In genomic region chr16:15096583-15096972, GRCh38 we compare ENCODE assay signal across 2 cellular contexts.
TF ChIP-seq lines count a peak whose summit lies in the region.
"Not testable (repeated sequence)": the region's sequence is repeated elsewhere in the genome, so short reads cannot be mapped to it uniquely, and the experiment has no call there.

No MANE protein-coding gene starts in this region.

TF ChIP-seq in K562, 482 proteins besides CTCF, POLR2A, EP300 and RAD21:
- TF ChIP-seq ZBTB33 (CRISPR knock-in tag; IDR thresholded peaks at IDR 0.05) = peak; percentile 73
TF ChIP-seq in K562: peak in this region for 1; not testable (repeated sequence) for 481.

TF ChIP-seq in HepG2, 621 proteins besides CTCF, POLR2A, EP300 and RAD21:
- TF ChIP-seq, protein P1, sequence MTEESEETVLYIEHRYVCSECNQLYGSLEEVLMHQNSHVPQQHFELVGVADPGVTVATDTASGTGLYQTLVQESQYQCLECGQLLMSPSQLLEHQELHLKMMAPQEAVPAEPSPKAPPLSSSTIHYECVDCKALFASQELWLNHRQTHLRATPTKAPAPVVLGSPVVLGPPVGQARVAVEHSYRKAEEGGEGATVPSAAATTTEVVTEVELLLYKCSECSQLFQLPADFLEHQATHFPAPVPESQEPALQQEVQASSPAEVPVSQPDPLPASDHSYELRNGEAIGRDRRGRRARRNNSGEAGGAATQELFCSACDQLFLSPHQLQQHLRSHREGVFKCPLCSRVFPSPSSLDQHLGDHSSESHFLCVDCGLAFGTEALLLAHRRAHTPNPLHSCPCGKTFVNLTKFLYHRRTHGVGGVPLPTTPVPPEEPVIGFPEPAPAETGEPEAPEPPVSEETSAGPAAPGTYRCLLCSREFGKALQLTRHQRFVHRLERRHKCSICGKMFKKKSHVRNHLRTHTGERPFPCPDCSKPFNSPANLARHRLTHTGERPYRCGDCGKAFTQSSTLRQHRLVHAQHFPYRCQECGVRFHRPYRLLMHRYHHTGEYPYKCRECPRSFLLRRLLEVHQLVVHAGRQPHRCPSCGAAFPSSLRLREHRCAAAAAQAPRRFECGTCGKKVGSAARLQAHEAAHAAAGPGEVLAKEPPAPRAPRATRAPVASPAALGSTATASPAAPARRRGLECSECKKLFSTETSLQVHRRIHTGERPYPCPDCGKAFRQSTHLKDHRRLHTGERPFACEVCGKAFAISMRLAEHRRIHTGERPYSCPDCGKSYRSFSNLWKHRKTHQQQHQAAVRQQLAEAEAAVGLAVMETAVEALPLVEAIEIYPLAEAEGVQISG (CRISPR knock-in tag; IDR thresholded peaks at IDR 0.05) = peak; percentile 28; the same call in 1 of the 2 replicates
- TF ChIP-seq ZBTB40 (IDR thresholded peaks at IDR 0.05) (peak; percentile 12; the same call in 1 of the 2 replicates), SOX6 (CRISPR knock-in tag; IDR thresholded peaks at IDR 0.05) (peak; percentile 16; the same call in 1 of the 2 replicates), SP4 (CRISPR knock-in tag; IDR thresholded peaks at IDR 0.05) (0 out of 2 replicates have a peak, but pooled peaks have one; percentile 1), CEBPG (CRISPR knock-in tag; IDR thresholded peaks at IDR 0.05) (0 out of 2 replicates have a peak, but pooled peaks have one; percentile 27), GATAD2A (CRISPR knock-in tag; IDR thresholded peaks at IDR 0.05) (peak; percentile 18; the same call in 1 of the 2 replicates), ZFP36L1 (CRISPR knock-in tag; IDR thresholded peaks at IDR 0.05) (0 out of 2 replicates have a peak, but pooled peaks have one; percentile 26), HNF1A (IDR thresholded peaks at IDR 0.05; ENCODE audit: low read depth) (0 out of 2 replicates have a peak, but pooled peaks have one; percentile 22), SAP130 (CRISPR knock-in tag; IDR thresholded peaks at IDR 0.05; ENCODE audit: low read depth) (0 out of 2 replicates have a peak, but pooled peaks have one; percentile 31)
- TF ChIP-seq ZBTB40 (CRISPR knock-in tag; IDR thresholded peaks at IDR 0.05); SOX6 (IDR thresholded peaks at IDR 0.05); HNF1A (CRISPR knock-in tag; IDR thresholded peaks at IDR 0.05; ENCODE audit: borderline replicate concordance): not testable (repeated sequence)
- TF ChIP-seq, protein P2, sequence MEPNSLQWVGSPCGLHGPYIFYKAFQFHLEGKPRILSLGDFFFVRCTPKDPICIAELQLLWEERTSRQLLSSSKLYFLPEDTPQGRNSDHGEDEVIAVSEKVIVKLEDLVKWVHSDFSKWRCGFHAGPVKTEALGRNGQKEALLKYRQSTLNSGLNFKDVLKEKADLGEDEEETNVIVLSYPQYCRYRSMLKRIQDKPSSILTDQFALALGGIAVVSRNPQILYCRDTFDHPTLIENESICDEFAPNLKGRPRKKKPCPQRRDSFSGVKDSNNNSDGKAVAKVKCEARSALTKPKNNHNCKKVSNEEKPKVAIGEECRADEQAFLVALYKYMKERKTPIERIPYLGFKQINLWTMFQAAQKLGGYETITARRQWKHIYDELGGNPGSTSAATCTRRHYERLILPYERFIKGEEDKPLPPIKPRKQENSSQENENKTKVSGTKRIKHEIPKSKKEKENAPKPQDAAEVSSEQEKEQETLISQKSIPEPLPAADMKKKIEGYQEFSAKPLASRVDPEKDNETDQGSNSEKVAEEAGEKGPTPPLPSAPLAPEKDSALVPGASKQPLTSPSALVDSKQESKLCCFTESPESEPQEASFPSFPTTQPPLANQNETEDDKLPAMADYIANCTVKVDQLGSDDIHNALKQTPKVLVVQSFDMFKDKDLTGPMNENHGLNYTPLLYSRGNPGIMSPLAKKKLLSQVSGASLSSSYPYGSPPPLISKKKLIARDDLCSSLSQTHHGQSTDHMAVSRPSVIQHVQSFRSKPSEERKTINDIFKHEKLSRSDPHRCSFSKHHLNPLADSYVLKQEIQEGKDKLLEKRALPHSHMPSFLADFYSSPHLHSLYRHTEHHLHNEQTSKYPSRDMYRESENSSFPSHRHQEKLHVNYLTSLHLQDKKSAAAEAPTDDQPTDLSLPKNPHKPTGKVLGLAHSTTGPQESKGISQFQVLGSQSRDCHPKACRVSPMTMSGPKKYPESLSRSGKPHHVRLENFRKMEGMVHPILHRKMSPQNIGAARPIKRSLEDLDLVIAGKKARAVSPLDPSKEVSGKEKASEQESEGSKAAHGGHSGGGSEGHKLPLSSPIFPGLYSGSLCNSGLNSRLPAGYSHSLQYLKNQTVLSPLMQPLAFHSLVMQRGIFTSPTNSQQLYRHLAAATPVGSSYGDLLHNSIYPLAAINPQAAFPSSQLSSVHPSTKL (CRISPR knock-in tag; IDR thresholded peaks at IDR 0.05) = 0 out of 2 replicates have a peak, but pooled peaks have one; percentile 17
- TF ChIP-seq, protein P3, sequence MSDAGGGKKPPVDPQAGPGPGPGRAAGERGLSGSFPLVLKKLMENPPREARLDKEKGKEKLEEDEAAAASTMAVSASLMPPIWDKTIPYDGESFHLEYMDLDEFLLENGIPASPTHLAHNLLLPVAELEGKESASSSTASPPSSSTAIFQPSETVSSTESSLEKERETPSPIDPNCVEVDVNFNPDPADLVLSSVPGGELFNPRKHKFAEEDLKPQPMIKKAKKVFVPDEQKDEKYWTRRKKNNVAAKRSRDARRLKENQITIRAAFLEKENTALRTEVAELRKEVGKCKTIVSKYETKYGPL (CRISPR knock-in tag; IDR thresholded peaks at IDR 0.05) = peak; percentile 60; the same call in 1 of the 2 replicates
- TF ChIP-seq, protein P4, sequence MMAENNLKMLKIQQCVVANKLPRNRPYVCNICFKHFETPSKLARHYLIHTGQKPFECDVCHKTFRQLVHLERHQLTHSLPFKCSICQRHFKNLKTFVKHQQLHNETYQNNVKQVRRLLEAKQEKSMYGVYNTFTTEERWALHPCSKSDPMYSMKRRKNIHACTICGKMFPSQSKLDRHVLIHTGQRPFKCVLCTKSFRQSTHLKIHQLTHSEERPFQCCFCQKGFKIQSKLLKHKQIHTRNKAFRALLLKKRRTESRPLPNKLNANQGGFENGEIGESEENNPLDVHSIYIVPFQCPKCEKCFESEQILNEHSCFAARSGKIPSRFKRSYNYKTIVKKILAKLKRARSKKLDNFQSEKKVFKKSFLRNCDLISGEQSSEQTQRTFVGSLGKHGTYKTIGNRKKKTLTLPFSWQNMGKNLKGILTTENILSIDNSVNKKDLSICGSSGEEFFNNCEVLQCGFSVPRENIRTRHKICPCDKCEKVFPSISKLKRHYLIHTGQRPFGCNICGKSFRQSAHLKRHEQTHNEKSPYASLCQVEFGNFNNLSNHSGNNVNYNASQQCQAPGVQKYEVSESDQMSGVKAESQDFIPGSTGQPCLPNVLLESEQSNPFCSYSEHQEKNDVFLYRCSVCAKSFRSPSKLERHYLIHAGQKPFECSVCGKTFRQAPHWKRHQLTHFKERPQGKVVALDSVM (CRISPR knock-in tag; IDR thresholded peaks at IDR 0.05) = peak; percentile 66
